8 cellular contexts compared by ENCODE assay signal in genomic region chr11:46560300-46561025, GRCh38. TPM values are rescaled to one million over a fixed set of nuclear protein-coding genes. Genes with fewer than 3 reads are reported as not detected.
A peak's percentile ranks its signal among the peaks of the same experiment; 100 is the strongest.
DNase-seq lines count a peak whose midpoint lies in the region; ATAC-seq and TF ChIP-seq lines count a peak whose summit lies in the region.

No MANE protein-coding gene starts in this region.

- intact Hi-C loops in psoas muscle (cut with DNase I), result loop anchor here in 1 of 2 donors (5.0 kb wide), 1 partner anchor 418 kb away; no protein-coding TSS in a partner anchor

- H3K27me3 ChIP-seq in psoas muscle (ENCODE audit: insufficient read depth in 3 of 3, low read length in 2 of 3), result no peaks in the 10 kb centered on the region

- H3K27ac ChIP-seq in psoas muscle, result peak overlapping the region; percentile 66

- TF ChIP-seq CTCF in psoas muscle (IDR thresholded peaks at IDR 0.05), result no peak

- peaks cover 37% of the 10 kb centered on the region for H3K4me1 ChIP-seq in psoas muscle

- no peaks in the 10 kb centered on the region for H3K27me3 Mint-ChIP-seq in T-helper 1 cell treated with Interleukin-12 subunit alpha and Interleukin-12 subunit beta and Interleukin-4 antibody, amounts not matched to agents 30 μg/mL and 1 μg/mL, for 36 hours (ENCODE audit: low read depth)

- H3K9me3 ChIP-seq in psoas muscle, result no peaks in the 10 kb centered on the region

- peak; percentile 35 to 40 for ATAC-seq in activated CD4-positive, CD25-positive, alpha-beta regulatory T cell treated with anti-CD3 and anti-CD28 coated beads, Interleukin-2, amount 50 U/mL, for 24 hours
- ATAC-seq in HG02943 (IDR thresholded peaks at IDR 0.05; ENCODE audit: low read depth, unreplicated experiment) (peak; percentile 55), psoas muscle (peak in 3 of 4 donors; percentile 49 to 64 (median 49))

- H3K9me3 Mint-ChIP-seq in T-helper 1 cell treated with Interleukin-12 subunit alpha and Interleukin-12 subunit beta and Interleukin-4 antibody, amounts not matched to agents 30 μg/mL and 1 μg/mL, for 36 hours, result no peaks in the 10 kb centered on the region

- H3K27ac Mint-ChIP-seq in T-helper 1 cell treated with Interleukin-12 subunit alpha and Interleukin-12 subunit beta and Interleukin-4 antibody, amounts not matched to agents 30 μg/mL and 1 μg/mL, for 36 hours, result peak overlapping the region; percentile 94

- H3K4me1 Mint-ChIP-seq in T-helper 1 cell treated with Interleukin-12 subunit alpha and Interleukin-12 subunit beta and Interleukin-4 antibody, amounts not matched to agents 30 μg/mL and 1 μg/mL, for 36 hours (ENCODE audit: low read depth), result peaks cover 38% of the 10 kb centered on the region

- H3K4me3 Mint-ChIP-seq in T-helper 1 cell treated with Interleukin-12 subunit alpha and Interleukin-12 subunit beta and Interleukin-4 antibody, amounts not matched to agents 30 μg/mL and 1 μg/mL, for 36 hours, result peak overlapping the region; percentile 91

- H3K36me3 ChIP-seq in psoas muscle (ENCODE audit: insufficient read depth in 1 of 2, low read depth in 1 of 2), result no peaks in the 10 kb centered on the region

- DNase-seq in activated CD4-positive, CD25-positive, alpha-beta regulatory T cell treated with anti-CD3 and anti-CD28 coated beads, Interleukin-2, amount 50 U/mL, for 72 hours, result no peak
- peak; percentile 63 for DNase-seq in fibroblast of peridontal ligament (ENCODE audit: extremely low read depth)
- DNase-seq in psoas muscle, result no peak
- no peak for DNase-seq in NCI-H446 (lab: John Stamatoyannopoulos, UW)
- no peak for DNase-seq in T1000 (lab: John Stamatoyannopoulos, UW)

- 8 to 21% (median 10%) methylated on average over 6 of the region's 6 CpGs for WGBS in psoas muscle, 3 donors

- H3K36me3 Mint-ChIP-seq in T-helper 1 cell treated with Interleukin-12 subunit alpha and Interleukin-12 subunit beta and Interleukin-4 antibody, amounts not matched to agents 30 μg/mL and 1 μg/mL, for 36 hours (ENCODE audit: low read depth), result peaks cover 2% of the 10 kb centered on the region

- H3K4me3 ChIP-seq in psoas muscle, result peak overlapping the region; percentile 53

RNA-seq across cellular contexts. Expression of gene AMBRA1, which starts 33.4 kb away (rescaled TPM):
- total RNA-seq in psoas muscle, result 10 to 100 TPM; 10.8 to 23.5 (median 18.5) TPM
- polyA plus RNA-seq in psoas muscle, result 10 to 100 TPM in 1 of 3 donors, 1 to 10 TPM in 2; 5.1 to 10.8 (median 5.3) TPM

RNA-seq across cellular contexts. Expression of gene HARBI1, which starts 56.6 kb away (rescaled TPM):
- total RNA-seq in psoas muscle, result 1 to 10 TPM; 2.0 to 4.4 (median 2.8) TPM
- 1 to 10 TPM; 3.4 to 8.6 (median 3.8) TPM for polyA plus RNA-seq in psoas muscle

RNA-seq across cellular contexts. Expression of gene ATG13, which starts 56.9 kb away (rescaled TPM):
- 10 to 100 TPM; 27.0 to 50.7 (median 35.8) TPM for total RNA-seq in psoas muscle
- 10 to 100 TPM; 16.8 to 50.5 (median 20.5) TPM for polyA plus RNA-seq in psoas muscle
